Comparison of ENCODE assay signal across 8 cellular contexts in the genomic region with DNA sequence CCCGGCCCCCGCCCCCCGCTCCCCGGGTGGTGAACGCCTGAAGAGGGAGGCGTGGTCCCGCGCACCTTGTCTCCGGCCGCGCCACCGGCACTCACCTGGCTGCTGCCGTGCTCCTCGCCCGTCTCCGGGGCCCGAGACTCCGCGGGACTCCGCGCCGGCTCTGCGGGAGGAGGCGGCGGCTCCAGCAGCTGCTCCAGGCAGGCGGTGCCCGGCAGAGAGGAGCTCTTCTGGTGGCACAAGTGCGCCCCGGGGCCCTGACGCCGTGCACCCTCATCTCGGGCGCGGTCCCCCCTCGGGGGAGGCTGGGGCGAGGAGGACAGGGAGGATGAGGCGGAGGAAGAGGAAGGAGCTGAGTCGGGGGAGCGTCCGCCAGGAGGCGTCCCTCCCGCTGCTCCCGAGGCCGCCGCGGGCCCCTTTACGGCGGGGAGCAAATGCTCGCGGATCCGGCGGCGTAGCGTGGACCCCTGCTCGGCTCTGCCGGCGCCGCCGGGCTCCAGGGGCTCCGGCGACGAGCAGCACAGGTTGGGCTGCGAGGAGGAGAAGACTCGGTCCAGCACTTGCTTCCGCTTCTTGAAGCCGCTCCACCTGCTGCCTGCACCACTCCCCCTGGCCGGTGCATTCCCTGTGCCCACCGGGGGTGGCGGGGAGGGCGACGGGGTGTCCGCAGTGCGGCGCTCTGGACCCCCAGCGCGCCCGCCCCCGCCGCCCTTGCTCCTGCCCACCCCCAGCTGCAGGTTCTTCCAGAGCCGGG. TPM values are rescaled to one million over a fixed set of nuclear protein-coding genes. Genes with fewer than 3 reads are reported as not detected.
DNase-seq lines count a peak whose midpoint lies in the region; ATAC-seq and TF ChIP-seq lines count a peak whose summit lies in the region.

No MANE protein-coding gene starts in this region.

- CTCF ChIA-PET in BJ (lab: Yijun Ruan, JAX) = interaction anchor here (0.6 to 1.7 kb wide), 2 partner anchors 24 to 102 kb away, joined by 3 to 4 read pairs; no protein-coding TSS in a partner anchor

- no peak overlapping the region for H3K27ac ChIP-seq in brain microvascular endothelial cell

- ATAC-seq in GM18498 (IDR thresholded peaks at IDR 0.05; ENCODE audit: unreplicated experiment) (peak; percentile 61), HG03066 (IDR thresholded peaks at IDR 0.05; ENCODE audit: low read depth, unreplicated experiment) (peak; percentile 43)

- H3K36me3 ChIP-seq in BJ (ENCODE audit: control insufficient read depth, insufficient read depth, low read length) (no peaks in the 10 kb centered on the region), brain microvascular endothelial cell (replicated peaks) (no peaks in the 10 kb centered on the region), kidney epithelial cell (ENCODE audit: control insufficient read depth, insufficient read depth, low read length) (no peaks in the 10 kb centered on the region)

- DNase-seq in BJ (ENCODE audit: low read depth) (no peak), OCI-M1 (lab: John Stamatoyannopoulos, UW) (peak; percentile 61), brain microvascular endothelial cell (no peak), kidney epithelial cell (ENCODE audit: low read depth) (no peak), occipital lobe (lab: John Stamatoyannopoulos, UW) (no peak)
- peak; percentile 1 to 3 for DNase-seq in stimulated activated CD8-positive, alpha-beta memory T cell treated with anti-CD3 and anti-CD28 coated beads, Interleukin-15, amount 100 ng/mL, for 48 hours (ENCODE audit: low read depth in 2 of 2)

- TF ChIP-seq CTCF in BJ (IDR thresholded peaks at IDR 0.05; ENCODE audit: insufficient read depth, low read depth, low read length) (peak; percentile 48), brain microvascular endothelial cell (IDR thresholded peaks at IDR 0.05; ENCODE audit: low read depth, low read length, missing control alignments) (peak; percentile 67), kidney epithelial cell (IDR thresholded peaks at IDR 0.05; ENCODE audit: insufficient read depth, low read length, poor library complexity, severe bottlenecking) (peak; percentile 56)

- POLR2A ChIA-PET in BJ (lab: Charles Lee) = no interaction called here

- in situ Hi-C loops in brain microvascular endothelial cell (cut with HindIII; ENCODE audit: low pct_ligation_motif_present, low sequenced_read_pairs) = no loop called here

- H3K27me3 ChIP-seq in BJ (ENCODE audit: control insufficient read depth, insufficient read depth, low read length) = peaks cover 28% of the 10 kb centered on the region
- peaks cover 43% of the 10 kb centered on the region for H3K27me3 ChIP-seq in brain microvascular endothelial cell (replicated peaks)
- peaks cover 10% of the 10 kb centered on the region for H3K27me3 ChIP-seq in kidney epithelial cell (ENCODE audit: control insufficient read depth, insufficient read depth, low read length)

- H3K4me3 ChIP-seq in BJ (ENCODE audit: low read depth, low read length) = peak overlapping the region; percentile 46
- peak overlapping the region; percentile 60 for H3K4me3 ChIP-seq in brain microvascular endothelial cell (ENCODE audit: low read depth, low read length)
- H3K4me3 ChIP-seq in kidney epithelial cell (ENCODE audit: low read depth, low read length) = peak overlapping the region; percentile 65

RNA-seq across cellular contexts. Expression of a gene that starts 1.0 kb away (rescaled TPM):
- 0.02 and 0.10 TPM in 2 replicates for polyA plus RNA-seq in BJ (2011; rRNA removed)
- polyA minus RNA-seq in BJ (2011; rRNA and poly(A)+ RNA removed) = not detected in 2 replicates
- total RNA-seq in kidney epithelial cell = 12.7 and 12.9 TPM in 2 replicates
- 147 TPM for total RNA-seq in occipital lobe

Comparison
In these comparisons a context has a peak if more than half of its experiments do, and no peak if none do; other contexts are left out.
1. DNase-seq: peak in OCI-M1 (single experiment) and stimulated activated CD8-positive, alpha-beta memory T cell treated with anti-CD3 and anti-CD28 coated beads, Interleukin-15, amount 100 ng/mL, for 48 hours (2 of 2); none in BJ (single experiment), brain microvascular endothelial cell (single experiment), kidney epithelial cell (single experiment) and occipital lobe (single experiment).
2. RNA of a gene that starts 1.0 kb away (total RNA-seq): 147 TPM in occipital lobe (single experiment); 12.7 to 12.9 TPM in kidney epithelial cell; every median in the first group is over 10 times any median in the second.
3. Peak in every context shown above with its lines, with median percentiles within 50 percentile points of each other: H3K4me3 ChIP-seq and CTCF ChIP-seq.